Comparison of ENCODE assay signal across 8 cellular contexts in the genomic region with DNA sequence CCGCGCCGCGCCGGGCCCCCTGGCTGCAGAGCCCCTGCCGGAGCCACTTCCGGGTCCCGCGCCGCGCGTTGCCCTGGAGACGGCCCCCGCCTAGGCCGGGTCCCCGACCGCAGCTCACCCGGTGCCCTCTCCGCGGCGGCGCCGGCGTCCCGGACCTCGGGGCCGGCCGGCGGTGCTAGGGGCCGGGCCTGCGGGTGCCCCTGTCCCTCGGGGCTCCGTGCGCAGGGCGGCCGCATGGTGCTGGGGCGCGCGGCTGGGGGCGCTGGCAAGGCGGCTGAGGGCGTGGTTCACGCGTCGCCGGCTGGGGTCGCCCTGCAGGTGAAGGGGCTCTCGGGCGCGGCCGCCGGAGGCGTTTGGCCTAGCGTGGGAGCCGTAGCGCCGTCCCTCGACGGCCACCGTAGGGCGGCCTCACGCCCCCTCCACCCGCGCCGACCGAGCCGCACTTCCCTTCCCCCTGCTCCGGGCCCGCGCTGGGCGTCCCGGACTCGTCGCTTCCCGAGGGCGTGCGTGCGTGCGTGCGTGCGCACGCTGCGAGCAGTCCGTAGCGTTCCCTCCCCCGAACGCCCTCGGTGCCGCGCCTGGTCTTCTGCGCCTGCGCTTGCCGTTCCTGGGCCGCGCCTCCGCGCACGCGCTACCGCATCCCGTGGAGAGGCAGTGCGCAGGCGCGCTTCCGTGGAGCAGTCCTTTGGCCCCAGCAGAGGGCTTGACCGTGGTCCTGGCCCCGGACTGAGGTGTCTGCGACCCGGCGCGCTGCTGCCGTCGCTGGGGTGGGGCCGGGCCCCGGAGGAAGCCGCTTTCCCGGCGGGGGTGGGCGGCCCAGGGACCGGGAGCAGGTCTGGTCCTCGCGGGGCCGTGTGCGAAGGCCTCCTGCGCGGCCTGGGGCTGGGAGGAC. TPM values are rescaled to one million over a fixed set of nuclear protein-coding genes. Genes with fewer than 3 reads are reported as not detected.
DNase-seq lines count a peak whose midpoint lies in the region; ATAC-seq and TF ChIP-seq lines count a peak whose summit lies in the region.

A gene with protein sequence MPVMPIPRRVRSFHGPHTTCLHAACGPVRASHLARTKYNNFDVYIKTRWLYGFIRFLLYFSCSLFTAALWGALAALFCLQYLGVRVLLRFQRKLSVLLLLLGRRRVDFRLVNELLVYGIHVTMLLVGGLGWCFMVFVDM (minus strand): TSS at position 509 of the 892 bp plus-strand sequence. CDS start 1,975 bp downstream, outside the sequence.

- peak within 1 kb of the TSS; percentile 66 for H3K4me2 ChIP-seq in OCI-LY1 (ENCODE audit: low read length)

- no peak within 1 kb of the TSS for H2AFZ ChIP-seq in OCI-LY1 (ENCODE audit: low read length)

- H3K27ac Mint-ChIP-seq in endothelial cell (ENCODE audit: unreplicated experiment) (no peak within 1 kb of the TSS), mesothelial cell of epicardium (peak within 1 kb of the TSS; percentile 81)

- H3K36me3 ChIP-seq in OCI-LY1 (ENCODE audit: insufficient read depth, low read length), result peaks cover 23% of the 10 kb centered on the region

- H3K27me3 Mint-ChIP-seq in endothelial cell (ENCODE audit: unreplicated experiment), result peaks cover 2% of the 10 kb centered on the region
- peaks cover 6% of the 10 kb centered on the region for H3K27me3 Mint-ChIP-seq in mesothelial cell of epicardium (ENCODE audit: low read depth)

- H3K9me3 Mint-ChIP-seq in endothelial cell (ENCODE audit: unreplicated experiment) (no peaks in the 10 kb centered on the region), mesothelial cell of epicardium (no peaks in the 10 kb centered on the region)

- peak within 1 kb of the TSS; percentile 90 for H3K4me3 Mint-ChIP-seq in endothelial cell (ENCODE audit: unreplicated experiment)
- H3K4me3 Mint-ChIP-seq in mesothelial cell of epicardium, result peak within 1 kb of the TSS; percentile 70

- H3K79me2 ChIP-seq in OCI-LY1 (ENCODE audit: insufficient read depth, low read length), result no peaks in the 10 kb centered on the region

- H3K36me3 Mint-ChIP-seq in endothelial cell (ENCODE audit: low read depth, unreplicated experiment) (no peaks in the 10 kb centered on the region), mesothelial cell of epicardium (no peaks in the 10 kb centered on the region)

- H3K9me3 ChIP-seq in OCI-LY1 (ENCODE audit: low read length), result no peaks in the 10 kb centered on the region

- no peaks in the 10 kb centered on the region for H3K9me2 ChIP-seq in OCI-LY1 (ENCODE audit: low read depth, low read length)

- H3K27ac ChIP-seq in OCI-LY1 (ENCODE audit: low read depth, low read length, poor library complexity, severe bottlenecking), result peak within 1 kb of the TSS; percentile 5

- peak; percentile 75 for ATAC-seq in GM21515 (IDR thresholded peaks at IDR 0.05; ENCODE audit: unreplicated experiment)

- DNase-seq in DMS 273 (lab: John Stamatoyannopoulos, UW; ENCODE audit: unreplicated experiment), result peak; percentile 97
- DNase-seq in HuH-7 (ENCODE audit: low spot score), result peak; percentile 99
- peak; percentile 96 for DNase-seq in activated CD8-positive, alpha-beta memory T cell treated with anti-CD3 and anti-CD28 coated beads, Interleukin-2, amount 50 U/mL, for 4 hours
- peak; percentile 97 for DNase-seq in endothelial cell (ENCODE audit: low spot score)
- peak; percentile 95 to 97 for DNase-seq in mesothelial cell of epicardium (ENCODE audit: low spot score in 2 of 2, unreplicated experiment in 2 of 2)
- peak; percentile 92 to 94 for DNase-seq in stimulated activated CD8-positive, alpha-beta memory T cell treated with anti-CD3 and anti-CD28 coated beads, Interleukin-15, amount 100 ng/mL, for 4 hours (ENCODE audit: low read depth in 2 of 2)

- H4K20me1 ChIP-seq in OCI-LY1 (ENCODE audit: insufficient read depth, low read length), result no peaks in the 10 kb centered on the region

- H3K9ac ChIP-seq in OCI-LY1 (ENCODE audit: low read length), result peak within 1 kb of the TSS; percentile 85

- H3K4me1 ChIP-seq in OCI-LY1 (ENCODE audit: insufficient read depth, low read length, severe bottlenecking), result peaks cover 15% of the 10 kb centered on the region

- no peaks in the 10 kb centered on the region for H3F3A ChIP-seq in OCI-LY1 (ENCODE audit: insufficient read depth, low read length)

- no peaks in the 10 kb centered on the region for H3K27me3 ChIP-seq in OCI-LY1 (ENCODE audit: insufficient read depth, low read length)

- no peak for TF ChIP-seq CTCF in OCI-LY1 (IDR thresholded peaks at IDR 0.05; ENCODE audit: low read length)
- peak; percentile 8 for TF ChIP-seq CTCF in endothelial cell (IDR thresholded peaks at IDR 0.05; ENCODE audit: unreplicated experiment)
- TF ChIP-seq CTCF in mesothelial cell of epicardium (IDR thresholded peaks at IDR 0.05; ENCODE audit: unreplicated experiment), result no peak

- no peaks in the 10 kb centered on the region for H3K4me1 Mint-ChIP-seq in endothelial cell (ENCODE audit: unreplicated experiment)
- no peaks in the 10 kb centered on the region for H3K4me1 Mint-ChIP-seq in mesothelial cell of epicardium

- peak within 1 kb of the TSS; percentile 71 for H3K4me3 ChIP-seq in OCI-LY1 (ENCODE audit: low read depth, low read length, poor library complexity, severe bottlenecking)

RNA-seq across cellular contexts. Expression of the gene that starts here (rescaled TPM):
- 33.6 TPM for total RNA-seq in endothelial cell (ENCODE audit: unreplicated experiment)
- 34.2 to 35.3 TPM (median 34.5 TPM) in 3 replicates for total RNA-seq in mesothelial cell of epicardium

Comparison
In these comparisons a context has a peak if more than half of its experiments do, and no peak if none do; other contexts are left out.
1. Peak in every context shown above with its lines: DNase-seq, ATAC-seq, H3K4me3 ChIP-seq and H3K27ac ChIP-seq.